ENCODE assay signal across 25 cellular contexts in the genomic region with DNA sequence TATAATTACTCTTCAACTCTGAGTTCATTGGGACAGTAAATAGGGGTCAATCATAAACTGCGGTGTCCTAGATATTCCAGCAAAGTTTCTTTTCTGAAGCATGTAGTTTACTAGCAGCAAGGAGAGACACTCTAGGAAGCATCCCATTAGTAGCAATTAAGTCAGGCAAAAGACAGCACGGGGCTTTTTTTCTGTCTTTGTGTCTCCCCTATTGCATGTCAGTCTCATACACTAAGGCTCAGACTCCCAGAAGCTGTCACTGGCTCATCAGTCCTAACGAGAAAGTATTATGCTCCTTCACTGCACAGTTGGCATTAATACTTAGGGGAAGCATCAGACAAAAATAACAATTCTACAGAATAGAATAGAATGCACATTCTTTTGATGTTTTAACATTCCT.
DNase-seq lines count a peak whose midpoint lies in the region; ATAC-seq, FAIRE-seq and TF ChIP-seq lines count a peak whose summit lies in the region.
"Had no signal": no experiment of that assay in that cellular context is flagged by ENCODE, and none has a peak within 500 bp of the region (broad histone marks: within the 10 kb centered on the region; RNA-seq: fewer than 3 reads in every experiment).

No MANE protein-coding gene starts in this region.

- CTCF ChIA-PET in activated CD4-positive, alpha-beta memory T cell treated with anti-CD3 and anti-CD28 coated beads, Interleukin-2, amount 10 ng/mL, durations not matched to agents 7 days and 5 days (lab: Charles Lee) = no interaction called here

- peaks cover 8% of the 10 kb centered on the region for H3K4me1 ChIP-seq in OCI-LY3 (ENCODE audit: low read length)
- H3K4me1 ChIP-seq in mesodermal cell (ENCODE audit: control insufficient read depth, insufficient read depth, low read length, poor library complexity, severe bottlenecking) = peaks cover 6% of the 10 kb centered on the region
- H3K4me1 ChIP-seq in osteoblast (ENCODE audit: insufficient read depth, low read length) = no peaks in the 10 kb centered on the region
- H3K4me1 ChIP-seq: A549, SJCRH30 had no signal

- H4K20me1 ChIP-seq in OCI-LY3 (ENCODE audit: insufficient read depth, low read length) = no peaks in the 10 kb centered on the region
- no peaks in the 10 kb centered on the region for H4K20me1 ChIP-seq in osteoblast (ENCODE audit: insufficient read depth, low read length)

- H3K4me2 ChIP-seq in OCI-LY3 (ENCODE audit: low read length) = peak overlapping the region; percentile 12; the same call in 1 of the 2 replicates
- no peak overlapping the region for H3K4me2 ChIP-seq in osteoblast (ENCODE audit: insufficient read depth, low read length)
- H3K4me2 ChIP-seq: A549 had no signal

- H3K4me3 Mint-ChIP-seq in stimulated activated effector memory CD8-positive, alpha-beta T cell treated with anti-CD3 and anti-CD28 coated beads, Interleukin-12 subunit alpha, Interleukin-12 subunit beta, amount 100 ng/mL, for 72 hours = no peak overlapping the region
- H3K4me3 Mint-ChIP-seq in activated CD4-positive, alpha-beta memory T cell treated with anti-CD3 and anti-CD28 coated beads, Interleukin-2, amount 10 ng/mL, durations not matched to agents 7 days and 5 days = no peak overlapping the region

- peaks cover 19% of the 10 kb centered on the region for H3K9me3 Mint-ChIP-seq in stimulated activated effector memory CD8-positive, alpha-beta T cell treated with anti-CD3 and anti-CD28 coated beads, Interleukin-12 subunit alpha, Interleukin-12 subunit beta, amount 100 ng/mL, for 72 hours
- peaks cover 3% of the 10 kb centered on the region for H3K9me3 Mint-ChIP-seq in activated CD4-positive, alpha-beta memory T cell treated with anti-CD3 and anti-CD28 coated beads, Interleukin-2, amount 10 ng/mL, durations not matched to agents 7 days and 5 days

- DNase-seq in D721Med (ENCODE audit: insufficient read length, low spot score) = no peak
- DNase-seq in osteoblast (ENCODE audit: insufficient read length, low spot score, missing footprints) = peak; percentile 21
- no peak for DNase-seq in mucosa of gallbladder (ENCODE audit: low spot score)
- DNase-seq in stimulated activated effector memory CD8-positive, alpha-beta T cell treated with anti-CD3 and anti-CD28 coated beads, Interleukin-12 subunit alpha, Interleukin-12 subunit beta, amount 100 ng/mL, for 72 hours (ENCODE audit: low spot score in 2 of 2) = no peak
- DNase-seq in activated CD4-positive, alpha-beta memory T cell treated with anti-CD3 and anti-CD28 coated beads, Interleukin-2, amount 10 ng/mL, durations not matched to agents 7 days and 5 days = no peak
- DNase-seq: BE2C, DMS79, H7, KBM-7, MM.1S, NCI-H1048, NCI-H1417 treated with DMSO at 0.1 percent for 48 hours, NCI-H2029, NCI-H2171 treated with DMSO at 0.1 percent for 48 hours, NCI-H446, NCI-H526, OCI-M1, SJCRH30 had no signal

- no peak overlapping the region for H3K27ac Mint-ChIP-seq in stimulated activated effector memory CD8-positive, alpha-beta T cell treated with anti-CD3 and anti-CD28 coated beads, Interleukin-12 subunit alpha, Interleukin-12 subunit beta, amount 100 ng/mL, for 72 hours
- H3K27ac Mint-ChIP-seq in activated CD4-positive, alpha-beta memory T cell treated with anti-CD3 and anti-CD28 coated beads, Interleukin-2, amount 10 ng/mL, durations not matched to agents 7 days and 5 days = no peak overlapping the region

- H3K79me2 ChIP-seq in OCI-LY3 (ENCODE audit: low read length) = no peaks in the 10 kb centered on the region
- H3K79me2 ChIP-seq in osteoblast (ENCODE audit: insufficient read depth, low read length) = no peaks in the 10 kb centered on the region

- no peaks in the 10 kb centered on the region for H3K27me3 Mint-ChIP-seq in activated CD4-positive, alpha-beta memory T cell treated with anti-CD3 and anti-CD28 coated beads, Interleukin-2, amount 10 ng/mL, durations not matched to agents 7 days and 5 days

- peak overlapping the region; percentile 49; the same call in 1 of the 2 replicates for H2AFZ ChIP-seq in OCI-LY3 (ENCODE audit: low read depth, low read length)
- H2AFZ ChIP-seq in osteoblast (ENCODE audit: low read length) = no peak overlapping the region

- ATAC-seq in stimulated activated effector memory CD8-positive, alpha-beta T cell treated with anti-CD3 and anti-CD28 coated beads, Interleukin-12 subunit alpha, Interleukin-12 subunit beta, amount 100 ng/mL, for 72 hours = no peak
- ATAC-seq: A549, HepG2 had no signal

- H3K4me3 ChIP-seq in OCI-LY3 (ENCODE audit: low read length) (no peak overlapping the region), mesodermal cell (ENCODE audit: extremely low read depth, insufficient read depth, low read length, poor library complexity, severe bottlenecking) (no peak overlapping the region), osteoblast (ENCODE audit: insufficient read depth, low read length) (no peak overlapping the region)
- H3K4me3 ChIP-seq: A549, GM12878, SJCRH30 had no signal

- POLR2A ChIA-PET in activated CD4-positive, alpha-beta memory T cell treated with anti-CD3 and anti-CD28 coated beads, Interleukin-2, amount 10 ng/mL, durations not matched to agents 7 days and 5 days (lab: Charles Lee) = no interaction called here

- H3K36me3 Mint-ChIP-seq in stimulated activated effector memory CD8-positive, alpha-beta T cell treated with anti-CD3 and anti-CD28 coated beads, Interleukin-12 subunit alpha, Interleukin-12 subunit beta, amount 100 ng/mL, for 72 hours = no peaks in the 10 kb centered on the region
- no peaks in the 10 kb centered on the region for H3K36me3 Mint-ChIP-seq in activated CD4-positive, alpha-beta memory T cell treated with anti-CD3 and anti-CD28 coated beads, Interleukin-2, amount 10 ng/mL, durations not matched to agents 7 days and 5 days (ENCODE audit: low read depth)

- no peaks in the 10 kb centered on the region for H3K36me3 ChIP-seq in OCI-LY3 (replicated peaks; ENCODE audit: low read depth, low read length)
- H3K36me3 ChIP-seq in mesodermal cell (ENCODE audit: control insufficient read depth, insufficient read depth, low read length) = no peaks in the 10 kb centered on the region
- no peaks in the 10 kb centered on the region for H3K36me3 ChIP-seq in osteoblast (ENCODE audit: insufficient read depth, low read length)
- H3K36me3 ChIP-seq: BE2C, SJCRH30 had no signal

- WGBS in mesodermal cell (ENCODE audit: insufficient coverage in 2 of 2), 2 experiments = 83 to 84% methylated on average over 1 to 2 of the region's 3 CpGs

- no peak overlapping the region for H3K9ac ChIP-seq in OCI-LY3 (ENCODE audit: low read length)

- no peak overlapping the region for H3K27ac ChIP-seq in OCI-LY3 (ENCODE audit: low read length)
- peak overlapping the region; percentile 6 for H3K27ac ChIP-seq in mesodermal cell (ENCODE audit: low read depth, low read length, severe bottlenecking)
- no peak overlapping the region for H3K27ac ChIP-seq in osteoblast (ENCODE audit: low read depth, low read length)
- H3K27ac ChIP-seq: A549, HL-60, SJCRH30 had no signal

- no peaks in the 10 kb centered on the region for H3K4me1 Mint-ChIP-seq in stimulated activated effector memory CD8-positive, alpha-beta T cell treated with anti-CD3 and anti-CD28 coated beads, Interleukin-12 subunit alpha, Interleukin-12 subunit beta, amount 100 ng/mL, for 72 hours
- H3K4me1 Mint-ChIP-seq in activated CD4-positive, alpha-beta memory T cell treated with anti-CD3 and anti-CD28 coated beads, Interleukin-2, amount 10 ng/mL, durations not matched to agents 7 days and 5 days = no peaks in the 10 kb centered on the region

- H3K9me3 ChIP-seq in OCI-LY3 (ENCODE audit: insufficient read depth, low read length) (no peaks in the 10 kb centered on the region), mesodermal cell (ENCODE audit: control insufficient read depth, low read length) (no peaks in the 10 kb centered on the region), osteoblast (ENCODE audit: low read depth, low read length) (no peaks in the 10 kb centered on the region)
- H3K9me3 ChIP-seq: A549, BE2C, SJCRH30 had no signal

- FAIRE-seq in D721Med (lab: Jason Lieb, UNC) = peak; percentile 58
- FAIRE-seq: A549, GM12878, HepG2, RCC 7860 had no signal

- no peaks in the 10 kb centered on the region for H3K27me3 ChIP-seq in OCI-LY3 (ENCODE audit: low read depth, low read length)
- no peaks in the 10 kb centered on the region for H3K27me3 ChIP-seq in osteoblast (ENCODE audit: insufficient read depth, low read length)
- H3K27me3 ChIP-seq: BE2C, SJCRH30 had no signal

- TF ChIP-seq CTCF in D721Med (IDR thresholded peaks at IDR 0.05; ENCODE audit: insufficient read depth, missing control alignments) (no peak), OCI-LY3 (IDR thresholded peaks at IDR 0.05; ENCODE audit: low read depth, low read length) (no peak), osteoblast (IDR thresholded peaks at IDR 0.05; ENCODE audit: extremely low read depth, low read depth, low read length) (no peak)
